In the genomic region with DNA sequence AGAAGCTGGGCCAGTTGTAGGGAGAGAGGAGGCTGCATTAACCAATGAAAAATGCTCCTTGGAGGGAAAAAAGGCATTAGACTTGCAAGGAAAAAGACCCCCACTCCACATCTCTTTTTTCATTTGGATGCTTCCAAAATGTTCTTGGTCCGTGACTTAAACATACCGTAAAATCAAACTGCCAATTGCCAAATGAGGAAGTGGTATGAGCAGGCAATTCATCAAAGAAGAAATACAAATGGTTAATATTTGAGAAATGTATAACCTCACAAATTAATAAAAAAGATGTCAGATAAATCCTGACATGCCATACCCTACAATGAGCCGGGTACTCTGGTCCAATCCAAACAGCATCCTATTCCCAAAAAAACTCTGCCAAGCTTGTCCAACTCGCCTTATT, we compare ENCODE assay signal across 37 cellular contexts. TPM values are rescaled to one million over a fixed set of nuclear protein-coding genes. Genes with fewer than 3 reads are reported as not detected.
"Had no signal": no experiment of that assay in that cellular context is flagged by ENCODE, and none has a peak within 500 bp of the region (broad histone marks: within the 10 kb centered on the region; RNA-seq: fewer than 3 reads in every experiment).

No MANE protein-coding gene starts in this region.

- H3K4me1 Mint-ChIP-seq: activated naive CD8-positive, alpha-beta T cell treated with anti-CD3 and anti-CD28 coated beads for 36 hours had no signal

- H3K27ac ChIP-seq: adrenal gland, colonic mucosa, gastroesophageal sphincter, testis, transverse colon, uterus, VCaP had no signal

- H3K36me3 Mint-ChIP-seq: activated naive CD8-positive, alpha-beta T cell treated with anti-CD3 and anti-CD28 coated beads for 36 hours; brain had no signal

- FAIRE-seq: keratinocyte, TTC549 had no signal

- ATAC-seq: gastroesophageal sphincter; left cardiac atrium; left ventricle myocardium superior; mucosa of descending colon; right cardiac atrium; stimulated activated naive CD8-positive, alpha-beta T cell treated with anti-CD3 and anti-CD28 coated beads, Interleukin-15, Interleukin-2, amounts not matched to agents 100 U/mL and 50 U/mL, for 24 hours had no signal

- H3K9me3 Mint-ChIP-seq: activated naive CD8-positive, alpha-beta T cell treated with anti-CD3 and anti-CD28 coated beads for 36 hours; T-helper 1 cell treated with Interleukin-12 subunit alpha and Interleukin-12 subunit beta and Interleukin-4 antibody, amounts not matched to agents 30 μg/mL and 1 μg/mL, for 36 hours had no signal

- H3K9me3 ChIP-seq: adrenal gland, colonic mucosa, gastroesophageal sphincter, mucosa of descending colon, testis, transverse colon, uterus had no signal

- H3K27me3 ChIP-seq: adrenal gland, colonic mucosa, testis, uterus had no signal

- DNase-seq: activated CD4-positive, alpha-beta T cell treated with anti-CD3 and anti-CD28 coated beads for 4 hours; activated CD4-positive, alpha-beta T cell treated with anti-CD3 and anti-CD28 coated beads, Interleukin-2, amount 50 U/mL, for 4 hours; activated CD8-positive, alpha-beta memory T cell treated with anti-CD3 and anti-CD28 coated beads for 24 hours; activated effector memory CD4-positive, alpha-beta T cell treated with Interleukin-2 at 50 U/mL for 16 hours; activated naive CD4-positive, alpha-beta T cell treated with Interleukin-2 at 50 U/mL for 16 hours; activated naive CD8-positive, alpha-beta T cell treated with anti-CD3 and anti-CD28 coated beads for 36 hours; adrenal gland; aorta; cerebellar nuclear complex; colonic mucosa; effector memory CD4-positive, alpha-beta T cell; erythroblast; head of caudate nucleus; hippocampal formation; left cardiac atrium; left ventricle myocardium superior; mucosa of descending colon; nephron progenitor cell; posterior cingulate gyrus; right cardiac atrium; stimulated activated CD4-positive, alpha-beta T cell treated with anti-CD3 and anti-CD28 coated beads, Interleukin-2, amount 100 ng/mL, for 48 hours; stimulated activated naive CD8-positive, alpha-beta T cell treated with anti-CD3 and anti-CD28 coated beads, Interleukin-15, Interleukin-2, amounts not matched to agents 100 U/mL and 50 U/mL, for 24 hours; T-helper 9 cell; testis; transverse colon; uterus had no signal

- H3K4me1 ChIP-seq: adrenal gland, colonic mucosa, uterus had no signal

- H3K27ac Mint-ChIP-seq: activated naive CD8-positive, alpha-beta T cell treated with anti-CD3 and anti-CD28 coated beads for 36 hours; nephron progenitor cell; T-helper 1 cell treated with Interleukin-12 subunit alpha and Interleukin-12 subunit beta and Interleukin-4 antibody, amounts not matched to agents 30 μg/mL and 1 μg/mL, for 36 hours had no signal

- H3K4me3 Mint-ChIP-seq: activated naive CD8-positive, alpha-beta T cell treated with anti-CD3 and anti-CD28 coated beads for 36 hours; nephron progenitor cell; T-helper 1 cell treated with Interleukin-12 subunit alpha and Interleukin-12 subunit beta and Interleukin-4 antibody, amounts not matched to agents 30 μg/mL and 1 μg/mL, for 36 hours had no signal

- H3K36me3 ChIP-seq: adrenal gland, cardiac muscle cell, colonic mucosa, gastroesophageal sphincter, transverse colon, uterus had no signal

- H3K4me3 ChIP-seq: adrenal gland, cardiac muscle cell, colonic mucosa, gastroesophageal sphincter, mucosa of descending colon, testis, transverse colon, uterus had no signal

RNA-seq across cellular contexts. Expression of gene KANK4, which starts 30.6 kb away (rescaled TPM):
- total RNA-seq: activated naive CD8-positive, alpha-beta T cell treated with anti-CD3 and anti-CD28 coated beads for 36 hours; dermis microvascular lymphatic vessel endothelial cell; fibroblast of lung; fibroblast of villous mesenchyme; lung microvascular endothelial cell had no signal
- polyA plus RNA-seq: fibroblast of lung had no signal
